In the genomic region with DNA sequence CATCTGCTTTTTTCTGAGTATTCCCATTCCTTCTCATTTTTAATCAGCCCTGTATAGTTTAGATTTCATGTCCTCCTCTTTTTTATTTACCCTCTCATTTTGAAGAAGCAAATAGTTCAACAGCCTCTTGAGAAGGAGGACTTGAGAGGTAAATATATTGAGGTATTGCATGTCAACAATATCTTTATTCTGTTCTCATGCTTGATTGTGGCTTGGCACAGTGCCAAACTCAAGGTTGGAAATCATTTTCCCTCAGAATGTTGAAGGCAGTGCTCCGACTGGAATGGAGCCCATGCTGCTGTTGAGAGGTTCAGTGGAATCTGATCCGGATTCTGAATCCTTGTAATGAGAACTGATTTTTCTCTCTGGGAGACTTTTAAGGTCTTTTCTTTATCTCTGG, we compare ENCODE assay signal across 13 cellular contexts.
DNase-seq lines count a peak whose midpoint lies in the region; TF ChIP-seq lines count a peak whose summit lies in the region.
"Had no signal": no experiment of that assay in that cellular context is flagged by ENCODE, and none has a peak within 500 bp of the region (broad histone marks: within the 10 kb centered on the region; RNA-seq: fewer than 3 reads in every experiment).

No MANE protein-coding gene starts in this region.

- DNase-seq in HEK293T (ENCODE audit: extremely low spot score), result peak; percentile 14
- DNase-seq in NCI-H2171 (lab: John Stamatoyannopoulos, UW), result peak; percentile 34
- DNase-seq in astrocyte of the spinal cord (ENCODE audit: low read depth, low spot score), result peak; percentile 69
- DNase-seq in non-pigmented ciliary epithelial cell (ENCODE audit: low read depth), result peak; percentile 17
- no peak for DNase-seq in activated CD8-positive, alpha-beta memory T cell treated with anti-CD3 and anti-CD28 coated beads for 24 hours
- no peak for DNase-seq in NCI-H69 (lab: John Stamatoyannopoulos, UW)
- no peak for DNase-seq in tibial artery
- no peak for DNase-seq in cortex of kidney (lab: John Stamatoyannopoulos, UW)
- DNase-seq: activated CD4-positive, alpha-beta T cell treated with anti-CD3 and anti-CD28 coated beads for 4 hours; activated naive CD4-positive, alpha-beta T cell; left ventricle myocardium superior; NCI-H2081 treated with DMSO at 0.1 percent for 48 hours; stimulated activated CD4-positive, alpha-beta T cell treated with anti-CD3 and anti-CD28 coated beads, Interleukin-4, amount 100 ng/mL, for 24 hours had no signal

- TF ChIP-seq CTCF in astrocyte of the spinal cord (IDR thresholded peaks at IDR 0.05; ENCODE audit: low read depth, low read length) (no peak), tibial artery (IDR thresholded peaks at IDR 0.05) (no peak)

- intact Hi-C loops in tibial artery (cut with DNase I; ENCODE audit: low total_unique reads), result no loop called here

- POLR2A ChIA-PET in HEK293T (lab: Yijun Ruan, JAX), result no interaction called here

- in situ Hi-C loops in astrocyte of the spinal cord (cut with HindIII; ENCODE audit: low sequenced_read_pairs), result no loop called here

- H3K4me1 ChIP-seq in tibial artery, result peaks cover 0 to 6% (median 0%) of the 10 kb centered on the region in 4 donors

- no peaks in the 10 kb centered on the region for H3K9me3 ChIP-seq in tibial artery

- no peak overlapping the region for H3K4me3 ChIP-seq in astrocyte of the spinal cord (ENCODE audit: low read depth, low read length)
- H3K4me3 ChIP-seq in tibial artery, result no peak overlapping the region

- H3K36me3 ChIP-seq in tibial artery, result no peaks in the 10 kb centered on the region

- no peaks in the 10 kb centered on the region for H3K27me3 ChIP-seq in tibial artery

- no peak overlapping the region for H3K27ac ChIP-seq in tibial artery

- CTCF ChIA-PET in HEK293T (lab: Yijun Ruan, JAX), result no interaction called here

TF ChIP-seq in HEK293T, 16 proteins besides CTCF, POLR2A, EP300 and RAD21:
- no peak for TF ChIP-seq SUZ12 (IDR thresholded peaks at IDR 0.05)
- TF ChIP-seq FOXM1 (IDR thresholded peaks at IDR 0.05; ENCODE audit: borderline replicate concordance), result no peak
- no peak for TF ChIP-seq ZNF384 (IDR thresholded peaks at IDR 0.05)
- no peak for TF ChIP-seq ARNT (IDR thresholded peaks at IDR 0.05)
- TF ChIP-seq FOXA1 (IDR thresholded peaks at IDR 0.05), result no peak
- no peak for TF ChIP-seq TARDBP (IDR thresholded peaks at IDR 0.05)
- no peak for TF ChIP-seq LEF1 (IDR thresholded peaks at IDR 0.05; ENCODE audit: borderline replicate concordance)
- no peak for TF ChIP-seq SP1 (IDR thresholded peaks at IDR 0.05)
- no peak for TF ChIP-seq FOXK2 (IDR thresholded peaks at IDR 0.05)
- no peak for TF ChIP-seq NFRKB (IDR thresholded peaks at IDR 0.05)
- TF ChIP-seq L3MBTL2 (conservative IDR thresholded peaks at IDR 0.05), result no peak
- no peak for TF ChIP-seq HDGF (IDR thresholded peaks at IDR 0.05; ENCODE audit: borderline replicate concordance)
- TF ChIP-seq, protein P1, sequence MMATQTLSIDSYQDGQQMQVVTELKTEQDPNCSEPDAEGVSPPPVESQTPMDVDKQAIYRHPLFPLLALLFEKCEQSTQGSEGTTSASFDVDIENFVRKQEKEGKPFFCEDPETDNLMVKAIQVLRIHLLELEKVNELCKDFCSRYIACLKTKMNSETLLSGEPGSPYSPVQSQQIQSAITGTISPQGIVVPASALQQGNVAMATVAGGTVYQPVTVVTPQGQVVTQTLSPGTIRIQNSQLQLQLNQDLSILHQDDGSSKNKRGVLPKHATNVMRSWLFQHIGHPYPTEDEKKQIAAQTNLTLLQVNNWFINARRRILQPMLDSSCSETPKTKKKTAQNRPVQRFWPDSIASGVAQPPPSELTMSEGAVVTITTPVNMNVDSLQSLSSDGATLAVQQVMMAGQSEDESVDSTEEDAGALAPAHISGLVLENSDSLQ (IDR thresholded peaks at IDR 0.05), result no peak
- no peak for TF ChIP-seq ELF4 (IDR thresholded peaks at IDR 0.05)

Comparison
In these comparisons a context has a peak if more than half of its experiments do, and no peak if none do; other contexts are left out.
1. DNase-seq: peak in HEK293T (single experiment), NCI-H2171 (single experiment), astrocyte of the spinal cord (single experiment) and non-pigmented ciliary epithelial cell (single experiment); none in activated CD8-positive, alpha-beta memory T cell treated with anti-CD3 and anti-CD28 coated beads for 24 hours (single experiment), NCI-H69 (single experiment), tibial artery (0 of 2) and cortex of kidney (single experiment).